13 cellular contexts compared by ENCODE assay signal in genomic region chr2:170122883-170123547, GRCh38. TPM values are rescaled to one million over a fixed set of nuclear protein-coding genes. Genes with fewer than 3 reads are reported as not detected.
DNase-seq lines count a peak whose midpoint lies in the region; ATAC-seq, FAIRE-seq and TF ChIP-seq lines count a peak whose summit lies in the region.
"Had no signal": no experiment of that assay in that cellular context is flagged by ENCODE, and none has a peak within 500 bp of the region (broad histone marks: within the 10 kb centered on the region; RNA-seq: fewer than 3 reads in every experiment).

No MANE protein-coding gene starts in this region.

- ATAC-seq in heart right ventricle (no peak), GM19023 (IDR thresholded peaks at IDR 0.05; ENCODE audit: unreplicated experiment) (no peak)
- ATAC-seq: natural killer cell treated with Interleukin-12 subunit alpha and Interleukin-12 subunit beta and Interleukin-15 and Interleukin-18, amount 100 ng/mL, for 72 hours; Right ventricle myocardium inferior had no signal

- H3K27ac ChIP-seq in osteoblast (ENCODE audit: low read depth, low read length), result no peak overlapping the region
- no peak overlapping the region for H3K27ac ChIP-seq in heart right ventricle
- H3K27ac ChIP-seq: 22Rv1, right lobe of liver had no signal

- no peak overlapping the region for H2AFZ ChIP-seq in osteoblast (ENCODE audit: low read length)

- no peak overlapping the region for H3K4me2 ChIP-seq in osteoblast (ENCODE audit: insufficient read depth, low read length)

- no peaks in the 10 kb centered on the region for H3K4me1 ChIP-seq in osteoblast (ENCODE audit: insufficient read depth, low read length)
- H3K4me1 ChIP-seq in heart right ventricle, result no peaks in the 10 kb centered on the region
- H3K4me1 ChIP-seq: right lobe of liver had no signal

- intact Hi-C loops in heart right ventricle (cut with DNase I), result no loop called here

- no peaks in the 10 kb centered on the region for H3K36me3 ChIP-seq in bronchial epithelial cell (ENCODE audit: control insufficient read depth, insufficient read depth, low read length)
- H3K36me3 ChIP-seq in osteoblast (ENCODE audit: insufficient read depth, low read length), result no peaks in the 10 kb centered on the region
- no peaks in the 10 kb centered on the region for H3K36me3 ChIP-seq in heart right ventricle
- H3K36me3 ChIP-seq: right lobe of liver had no signal

- H3K4me3 ChIP-seq in bronchial epithelial cell (ENCODE audit: low read depth, low read length), result no peak overlapping the region
- no peak overlapping the region for H3K4me3 ChIP-seq in osteoblast (ENCODE audit: insufficient read depth, low read length)
- H3K4me3 ChIP-seq in heart right ventricle, result no peak overlapping the region
- H3K4me3 ChIP-seq: right lobe of liver had no signal

- DNase-seq in DMS153 (lab: John Stamatoyannopoulos, UW), result peak; percentile 18
- no peak for DNase-seq in DMS153 treated with DMSO at 0.1 percent for 48 hours (lab: John Stamatoyannopoulos, UW; ENCODE audit: unreplicated experiment)
- DNase-seq in NCI-H146 treated with DMSO at 0.1 percent for 48 hours (lab: John Stamatoyannopoulos, UW; ENCODE audit: unreplicated experiment), result peak; percentile 43
- peak; percentile 99 for DNase-seq in bronchial epithelial cell (ENCODE audit: low read depth)
- peak; percentile 58 for DNase-seq in osteoblast (ENCODE audit: insufficient read length, low spot score, missing footprints)
- DNase-seq in heart right ventricle, result no peak
- no peak for DNase-seq in GM10266 (ENCODE audit: extremely low spot score)
- DNase-seq: KBM-7, right lobe of liver had no signal

- TF ChIP-seq CTCF in bronchial epithelial cell (IDR thresholded peaks at IDR 0.05; ENCODE audit: insufficient read depth, low read length, severe bottlenecking) (no peak), osteoblast (IDR thresholded peaks at IDR 0.05; ENCODE audit: extremely low read depth, low read depth, low read length) (no peak), heart right ventricle (IDR thresholded peaks at IDR 0.05) (no peak), GM10266 (IDR thresholded peaks at IDR 0.05; ENCODE audit: control insufficient read depth, insufficient read depth, low read depth, missing control alignments) (no peak)

- no peaks in the 10 kb centered on the region for H3K9me3 ChIP-seq in osteoblast (ENCODE audit: low read depth, low read length)
- H3K9me3 ChIP-seq in heart right ventricle, result peaks cover 0 to 3% (median 0%) of the 10 kb centered on the region in 11 donors
- H3K9me3 ChIP-seq: right lobe of liver had no signal

- no peaks in the 10 kb centered on the region for H4K20me1 ChIP-seq in osteoblast (ENCODE audit: insufficient read depth, low read length)

- H3K27me3 ChIP-seq in bronchial epithelial cell (ENCODE audit: control insufficient read depth, insufficient read depth, low read length) (no peaks in the 10 kb centered on the region), osteoblast (ENCODE audit: insufficient read depth, low read length) (peaks cover 2% of the 10 kb centered on the region), heart right ventricle (peaks cover 0 to 3% (median 0%) of the 10 kb centered on the region in 7 donors)
- H3K27me3 ChIP-seq: right lobe of liver had no signal

- H3K79me2 ChIP-seq in osteoblast (ENCODE audit: insufficient read depth, low read length), result no peaks in the 10 kb centered on the region

- no peak for FAIRE-seq in bronchial epithelial cell (lab: Jason Lieb, UNC)

RNA-seq across cellular contexts. Expression of gene MYO3B, which starts 54.9 kb away (rescaled TPM):
- total RNA-seq in bronchial epithelial cell, result under 0.01 and 0.77 TPM in 2 replicates
- total RNA-seq in osteoblast, result 0.29 and 0.36 TPM in 2 replicates
- under 1 TPM in 4 of 10 donors, not detected in 6; 0.05 to 0.21 (median 0.09) TPM for total RNA-seq in heart right ventricle
- polyA plus RNA-seq in heart right ventricle, result not detected
- total RNA-seq: Right ventricle myocardium inferior had no signal

Comparison
In these comparisons a context has a peak if more than half of its experiments do, and no peak if none do; other contexts are left out.
1. DNase-seq: peak in DMS153 (single experiment), NCI-H146 treated with DMSO at 0.1 percent for 48 hours (single experiment), bronchial epithelial cell (single experiment) and osteoblast (single experiment); none in DMS153 treated with DMSO at 0.1 percent for 48 hours (single experiment), heart right ventricle (0 of 2) and GM10266 (single experiment).